Comparison of ENCODE assay signal across 2 cellular contexts in the genomic region with DNA sequence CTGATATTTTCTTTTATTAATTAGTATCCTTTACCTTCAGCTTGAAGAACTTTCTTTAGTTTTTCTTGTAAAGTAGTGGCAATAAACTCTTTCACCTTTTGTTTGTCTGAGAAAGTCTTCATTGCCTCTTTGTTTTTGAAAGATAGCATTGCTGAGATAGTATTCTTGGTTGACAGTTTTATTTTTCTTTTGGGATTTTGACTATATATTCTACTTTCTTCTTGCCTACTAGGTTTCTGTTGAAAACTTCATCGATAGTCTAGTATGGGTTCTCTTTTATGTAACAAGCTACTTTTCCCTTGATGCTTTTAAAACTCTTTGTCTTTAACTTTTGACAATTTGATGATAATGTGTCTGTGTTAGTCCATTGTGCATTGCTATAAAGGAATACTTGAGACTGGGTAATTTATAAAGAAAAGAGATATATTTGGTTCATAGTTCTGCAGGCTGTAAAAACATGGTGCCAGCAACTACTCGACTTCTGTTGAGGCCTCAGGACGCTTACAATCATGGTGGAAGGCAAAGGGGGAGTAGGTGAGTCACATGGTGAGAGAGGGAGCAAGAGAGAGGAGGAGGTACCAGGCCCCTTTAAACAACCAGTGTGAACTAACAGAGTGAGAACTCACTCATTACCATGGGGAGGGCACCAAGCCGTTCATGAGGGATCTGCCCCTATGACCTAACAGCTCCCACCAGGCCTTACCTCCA.
TF ChIP-seq lines count a peak whose summit lies in the region.

No MANE protein-coding gene starts in this region.

TF ChIP-seq in HCT116, 20 proteins besides CTCF, POLR2A, EP300 and RAD21:
- TF ChIP-seq ZNF274 (IDR thresholded peaks at IDR 0.05; ENCODE audit: low read depth, low read length) (peak; percentile 56), JUND (IDR thresholded peaks at IDR 0.05) (no peak)

TF ChIP-seq in H1, 55 proteins besides CTCF, POLR2A, EP300 and RAD21:
- TF ChIP-seq, protein P1, sequence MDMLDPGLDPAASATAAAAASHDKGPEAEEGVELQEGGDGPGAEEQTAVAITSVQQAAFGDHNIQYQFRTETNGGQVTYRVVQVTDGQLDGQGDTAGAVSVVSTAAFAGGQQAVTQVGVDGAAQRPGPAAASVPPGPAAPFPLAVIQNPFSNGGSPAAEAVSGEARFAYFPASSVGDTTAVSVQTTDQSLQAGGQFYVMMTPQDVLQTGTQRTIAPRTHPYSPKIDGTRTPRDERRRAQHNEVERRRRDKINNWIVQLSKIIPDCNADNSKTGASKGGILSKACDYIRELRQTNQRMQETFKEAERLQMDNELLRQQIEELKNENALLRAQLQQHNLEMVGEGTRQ (IDR thresholded peaks at IDR 0.05; ENCODE audit: low read length) = no peak
- TF ChIP-seq, protein P2, sequence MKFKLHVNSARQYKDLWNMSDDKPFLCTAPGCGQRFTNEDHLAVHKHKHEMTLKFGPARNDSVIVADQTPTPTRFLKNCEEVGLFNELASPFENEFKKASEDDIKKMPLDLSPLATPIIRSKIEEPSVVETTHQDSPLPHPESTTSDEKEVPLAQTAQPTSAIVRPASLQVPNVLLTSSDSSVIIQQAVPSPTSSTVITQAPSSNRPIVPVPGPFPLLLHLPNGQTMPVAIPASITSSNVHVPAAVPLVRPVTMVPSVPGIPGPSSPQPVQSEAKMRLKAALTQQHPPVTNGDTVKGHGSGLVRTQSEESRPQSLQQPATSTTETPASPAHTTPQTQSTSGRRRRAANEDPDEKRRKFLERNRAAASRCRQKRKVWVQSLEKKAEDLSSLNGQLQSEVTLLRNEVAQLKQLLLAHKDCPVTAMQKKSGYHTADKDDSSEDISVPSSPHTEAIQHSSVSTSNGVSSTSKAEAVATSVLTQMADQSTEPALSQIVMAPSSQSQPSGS (IDR thresholded peaks at IDR 0.05; ENCODE audit: low read length) = no peak
- TF ChIP-seq HDAC6 (IDR thresholded peaks at IDR 0.05; ENCODE audit: low read depth, low read length) = no peak
- TF ChIP-seq KDM5A (IDR thresholded peaks at IDR 0.05; ENCODE audit: low read length) = no peak
- TF ChIP-seq ZNF274 (IDR thresholded peaks at IDR 0.05; ENCODE audit: borderline replicate concordance, extremely low read depth, low read length) = peak; percentile 72
- TF ChIP-seq RFX5 (IDR thresholded peaks at IDR 0.05; ENCODE audit: borderline replicate concordance, low read depth, low read length) = no peak
